18 cellular contexts compared by ENCODE assay signal in the genomic region with DNA sequence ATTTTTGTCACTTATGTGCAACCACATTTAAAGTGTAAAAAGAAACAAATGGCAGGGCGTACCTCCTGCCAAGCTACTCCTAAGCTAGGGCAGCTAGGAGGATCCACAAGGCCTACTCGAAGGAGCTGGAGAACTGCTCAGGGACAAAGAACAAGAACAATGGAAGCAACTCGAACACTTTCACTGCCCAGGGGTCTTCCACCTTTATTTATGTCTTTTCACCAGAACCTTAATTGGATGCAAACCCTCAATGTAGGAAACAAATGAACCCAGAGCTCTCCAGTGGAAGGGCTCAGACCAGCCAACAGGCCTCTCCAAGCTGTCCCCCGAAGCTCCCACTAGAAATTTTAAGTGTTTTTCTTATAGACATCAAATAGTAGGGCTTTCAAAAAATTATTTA. TPM values are rescaled to one million over a fixed set of nuclear protein-coding genes. Genes with fewer than 3 reads are reported as not detected.
DNase-seq lines count a peak whose midpoint lies in the region; ATAC-seq and TF ChIP-seq lines count a peak whose summit lies in the region.
"Had no signal": no experiment of that assay in that cellular context is flagged by ENCODE, and none has a peak within 500 bp of the region (broad histone marks: within the 10 kb centered on the region; RNA-seq: fewer than 3 reads in every experiment).

No MANE protein-coding gene starts in this region.

- ATAC-seq in left ventricle myocardium superior (no peak), psoas muscle (no peak), HG02840 (IDR thresholded peaks at IDR 0.05; ENCODE audit: low FRiP score, unreplicated experiment) (no peak)
- ATAC-seq in activated CD8-positive, alpha-beta T cell treated with anti-CD3 and anti-CD28 coated beads for 36 hours, result no peak

- peaks cover 12% of the 10 kb centered on the region for H3K9me3 Mint-ChIP-seq in type B pancreatic cell
- H3K9me3 Mint-ChIP-seq in activated CD8-positive, alpha-beta T cell treated with anti-CD3 and anti-CD28 coated beads for 36 hours, result peaks cover 6% of the 10 kb centered on the region

- POLR2A ChIA-PET in activated CD8-positive, alpha-beta T cell treated with anti-CD3 and anti-CD28 coated beads for 36 hours (lab: Charles Lee), result no interaction called here

- H3K36me3 ChIP-seq in right atrium auricular region (no peaks in the 10 kb centered on the region), psoas muscle (ENCODE audit: insufficient read depth in 1 of 2, low read depth in 1 of 2) (no peaks in the 10 kb centered on the region)
- H3K36me3 ChIP-seq: BE2C, Peyer's patch had no signal

- peaks cover 35% of the 10 kb centered on the region for H3K4me1 Mint-ChIP-seq in type B pancreatic cell (ENCODE audit: unreplicated experiment)
- no peaks in the 10 kb centered on the region for H3K4me1 Mint-ChIP-seq in activated CD8-positive, alpha-beta T cell treated with anti-CD3 and anti-CD28 coated beads for 36 hours (ENCODE audit: low read depth)
- H3K4me1 Mint-ChIP-seq: CD4-positive, CD25-positive, alpha-beta regulatory T cell had no signal

- intact Hi-C loops in left ventricle myocardium superior (cut with micrococcal nuclease) (no loop called here), psoas muscle (cut with DNase I) (no loop called here)
- intact Hi-C loops in activated CD8-positive, alpha-beta T cell treated with anti-CD3 and anti-CD28 coated beads for 36 hours (cut with micrococcal nuclease), result no loop called here

- 91 to 95% (median 94%) methylated on average over 4 of the region's 4 CpGs for WGBS in psoas muscle, 3 donors

- H3K27me3 Mint-ChIP-seq in type B pancreatic cell, result no peaks in the 10 kb centered on the region
- H3K27me3 Mint-ChIP-seq in activated CD8-positive, alpha-beta T cell treated with anti-CD3 and anti-CD28 coated beads for 36 hours, result peaks cover 2% of the 10 kb centered on the region

- H3K27me3 ChIP-seq in right atrium auricular region (no peaks in the 10 kb centered on the region), psoas muscle (ENCODE audit: insufficient read depth in 3 of 3, low read length in 2 of 3) (no peaks in the 10 kb centered on the region)
- H3K27me3 ChIP-seq: BE2C, Peyer's patch had no signal

- TF ChIP-seq CTCF in right atrium auricular region (IDR thresholded peaks at IDR 0.05) (no peak), psoas muscle (IDR thresholded peaks at IDR 0.05) (no peak), type B pancreatic cell (conservative IDR thresholded peaks at IDR 0.05) (no peak)
- TF ChIP-seq CTCF in activated CD8-positive, alpha-beta T cell treated with anti-CD3 and anti-CD28 coated beads for 36 hours (IDR thresholded peaks at IDR 0.05), result no peak

- H3K9me3 ChIP-seq in right atrium auricular region (no peaks in the 10 kb centered on the region), psoas muscle (no peaks in the 10 kb centered on the region)
- H3K9me3 ChIP-seq: BE2C, Peyer's patch had no signal

- H3K4me1 ChIP-seq in right atrium auricular region (peaks cover 0 to 62% of the 10 kb centered on the region in 2 donors), psoas muscle (peaks cover 43% of the 10 kb centered on the region)

- CTCF ChIA-PET in activated CD8-positive, alpha-beta T cell treated with anti-CD3 and anti-CD28 coated beads for 36 hours (lab: Charles Lee), result no interaction called here

- no peak overlapping the region for H3K4me3 Mint-ChIP-seq in type B pancreatic cell
- H3K4me3 Mint-ChIP-seq in activated CD8-positive, alpha-beta T cell treated with anti-CD3 and anti-CD28 coated beads for 36 hours, result no peak overlapping the region
- H3K4me3 Mint-ChIP-seq: CD4-positive, CD25-positive, alpha-beta regulatory T cell had no signal

- H3K27ac Mint-ChIP-seq in type B pancreatic cell, result no peak overlapping the region
- H3K27ac Mint-ChIP-seq in activated CD8-positive, alpha-beta T cell treated with anti-CD3 and anti-CD28 coated beads for 36 hours, result no peak overlapping the region
- H3K27ac Mint-ChIP-seq: CD4-positive, CD25-positive, alpha-beta regulatory T cell had no signal

- DNase-seq in right atrium auricular region (ENCODE audit: low spot score) (peak; percentile 30), left ventricle myocardium superior (no peak), islet precursor cell (peak; percentile 21), psoas muscle (no peak), type B pancreatic cell (ENCODE audit: extremely low spot score, unreplicated experiment) (peak; percentile 13), hypothalamus (lab: John Stamatoyannopoulos, UW) (no peak)
- DNase-seq in activated CD8-positive, alpha-beta T cell treated with anti-CD3 and anti-CD28 coated beads for 36 hours, result no peak
- DNase-seq: BE2C; CD4-positive, CD25-positive, alpha-beta regulatory T cell; COR-L47; DMS153; GF-D8; KG1; NCI-H1105 treated with DMSO at 0.1 percent for 48 hours; NCI-H1694 treated with DMSO at 0.1 percent for 48 hours; NK-92 treated with Interleukin-12 subunit alpha and Interleukin-12 subunit beta, amount 100 ng/mL, for 24 hours; Peyer's patch had no signal

- H3K4me3 ChIP-seq in right atrium auricular region, result no peak overlapping the region
- no peak overlapping the region for H3K4me3 ChIP-seq in psoas muscle
- H3K4me3 ChIP-seq: Peyer's patch had no signal

- H3K27ac ChIP-seq in right atrium auricular region (peak overlapping the region in 1 of 2 donors; percentile 77), psoas muscle (peak overlapping the region; percentile 6)
- H3K27ac ChIP-seq: Peyer's patch had no signal

- H3K36me3 Mint-ChIP-seq in type B pancreatic cell, result peaks cover 8% of the 10 kb centered on the region
- H3K36me3 Mint-ChIP-seq in activated CD8-positive, alpha-beta T cell treated with anti-CD3 and anti-CD28 coated beads for 36 hours (ENCODE audit: low read depth), result no peaks in the 10 kb centered on the region
- H3K36me3 Mint-ChIP-seq: CD4-positive, CD25-positive, alpha-beta regulatory T cell had no signal

RNA-seq across cellular contexts. Expression of a gene that starts 39.9 kb away (rescaled TPM):
- total RNA-seq in right atrium auricular region (100 to 1,000 TPM in 1 of 2 donors, 10 to 100 TPM in 1; 86.1 to 115 TPM), left ventricle myocardium superior (49.8 TPM), psoas muscle (100 to 1,000 TPM in 2 of 4 donors, 10 to 100 TPM in 2; 32.0 to 122 (median 86.7) TPM), type B pancreatic cell (ENCODE audit: low replicate concordance) (42.1 and 62.5 TPM in 2 replicates)
- polyA plus RNA-seq in psoas muscle, result 10 to 100 TPM; 44.6 to 99.6 (median 81.8) TPM
- 1 to 10 TPM; 6.2 to 6.9 TPM for total RNA-seq in activated CD8-positive, alpha-beta T cell treated with anti-CD3 and anti-CD28 coated beads for 36 hours

Comparison
In these comparisons a context has a peak if more than half of its experiments do, and no peak if none do; other contexts are left out.
1. DNase-seq: peak in right atrium auricular region (single experiment), islet precursor cell (single experiment) and type B pancreatic cell (single experiment); none in left ventricle myocardium superior (single experiment), psoas muscle (0 of 2), hypothalamus (0 of 51) and activated CD8-positive, alpha-beta T cell treated with anti-CD3 and anti-CD28 coated beads for 36 hours (single experiment).